In genomic region chr1:47511825-47512224, GRCh38 we compare ENCODE assay signal across 1 cellular context.
TF ChIP-seq lines count a peak whose summit lies in the region.

No MANE protein-coding gene starts in this region.

TF ChIP-seq in SK-N-SH treated with all-trans-retinoic acid at 6 μM for 48 hours, 23 proteins besides CTCF, POLR2A, EP300 and RAD21 (continued from another document):
- no peak for TF ChIP-seq TSHZ2 (CRISPR knock-in tag; IDR thresholded peaks at IDR 0.05)
- TF ChIP-seq ARNTL (CRISPR knock-in tag; IDR thresholded peaks at IDR 0.05; ENCODE audit: borderline replicate concordance, low read depth), result no peak
- no peak for TF ChIP-seq ZFP30 (CRISPR knock-in tag; IDR thresholded peaks at IDR 0.05)
- no peak for TF ChIP-seq RARB (CRISPR knock-in tag; IDR thresholded peaks at IDR 0.05)
- TF ChIP-seq ZNF70 (CRISPR knock-in tag; IDR thresholded peaks at IDR 0.05), result no peak
- no peak for TF ChIP-seq OSR1 (CRISPR knock-in tag; IDR thresholded peaks at IDR 0.05)
- no peak for TF ChIP-seq CREB5 (CRISPR knock-in tag; IDR thresholded peaks at IDR 0.05; ENCODE audit: low read depth)
- no peak for TF ChIP-seq ZNF8 (CRISPR knock-in tag; IDR thresholded peaks at IDR 0.05)
